ENCODE assay signal across 11 cellular contexts in genomic region chr19:38900816-38901215, GRCh38. TPM values are rescaled to one million over a fixed set of nuclear protein-coding genes. Genes with fewer than 3 reads are reported as not detected.
DNase-seq lines count a peak whose midpoint lies in the region; ATAC-seq, FAIRE-seq and TF ChIP-seq lines count a peak whose summit lies in the region.
"Had no signal": no experiment of that assay in that cellular context is flagged by ENCODE, and none has a peak within 500 bp of the region (broad histone marks: within the 10 kb centered on the region; RNA-seq: fewer than 3 reads in every experiment).

No MANE protein-coding gene starts in this region.

- H2AFZ ChIP-seq in PC-3 (ENCODE audit: low read length) = peak overlapping the region; percentile 73; the same call in 1 of the 2 replicates

- no peaks in the 10 kb centered on the region for H3K9me2 ChIP-seq in PC-3 (replicated peaks; ENCODE audit: low read length)

- POLR2A ChIA-PET in PC-3 (lab: Charles Lee; ENCODE audit: unreplicated experiment) = interaction anchor here (0.8 kb wide), 1 partner anchor 30 kb away, joined by 3 read pairs; the partner anchor contains the start of gene MRPS12

- H3K4me3 Mint-ChIP-seq in endothelial cell (ENCODE audit: unreplicated experiment) = peak overlapping the region; percentile 80

- H3K36me3 ChIP-seq in PC-3 (ENCODE audit: low read depth, low read length) (no peaks in the 10 kb centered on the region), pancreas (peaks cover 0 to 9% (median 5%) of the 10 kb centered on the region in 3 donors), mucosa of descending colon (ENCODE audit: low read depth) (peaks cover 5% of the 10 kb centered on the region)

- no peaks in the 10 kb centered on the region for H4K20me1 ChIP-seq in PC-3 (ENCODE audit: low read length)

- H3K9me3 Mint-ChIP-seq in endothelial cell (ENCODE audit: unreplicated experiment) = no peaks in the 10 kb centered on the region

- peaks cover 29% of the 10 kb centered on the region for H3K79me2 ChIP-seq in PC-3 (ENCODE audit: low read length)

- no peaks in the 10 kb centered on the region for H3K9me3 ChIP-seq in PC-3 (ENCODE audit: low read length)
- no peaks in the 10 kb centered on the region for H3K9me3 ChIP-seq in pancreas
- H3K9me3 ChIP-seq in mucosa of descending colon = no peaks in the 10 kb centered on the region

- CTCF ChIA-PET in PC-3 (lab: Charles Lee) = interaction anchor here (1.9 kb wide), 1 partner anchor 30 kb away, joined by 7 read pairs; the partner anchor contains the start of genes MRPS12 and SARS2

- H3K36me3 Mint-ChIP-seq in endothelial cell (ENCODE audit: low read depth, unreplicated experiment) = peaks cover 10% of the 10 kb centered on the region

- no peaks in the 10 kb centered on the region for H3K27me3 ChIP-seq in PC-3 (ENCODE audit: low read length)
- H3K27me3 ChIP-seq in pancreas = no peaks in the 10 kb centered on the region

- BruUV-seq in PC-3 (replicated peaks; lab: Mats Ljungman, UMichigan) = no TSS peak

- peaks cover 18% of the 10 kb centered on the region for H3K4me1 Mint-ChIP-seq in endothelial cell (ENCODE audit: unreplicated experiment)

- peak overlapping the region; percentile 98 for H3K4me2 ChIP-seq in PC-3 (ENCODE audit: low read length)

- FAIRE-seq in pancreas (lab: Jason Lieb, UNC) = no peak

- WGBS in pancreas, 2 donors = 11 to 27% methylated on average over 1 of the region's 1 CpG

- H3K27ac ChIP-seq in PC-3 (ENCODE audit: low read length) = no peak overlapping the region
- H3K27ac ChIP-seq in pancreas = peak overlapping the region in 1 of 4 donors; percentile 82

- DNase-seq in GM12864 (ENCODE audit: low read depth) (no peak), PC-3 (no peak), endothelial cell (ENCODE audit: low spot score) (no peak), pancreas (no peak), GM20000 (ENCODE audit: low spot score) (no peak), NCI-H2196 treated with DMSO at 0.1 percent for 48 hours (lab: John Stamatoyannopoulos, UW; ENCODE audit: unreplicated experiment) (no peak), mucosa of descending colon (no peak), 8988T (no peak)
- DNase-seq: cortex of kidney; NCI-H446 treated with DMSO at 0.1 percent for 48 hours; stimulated activated CD4-positive, alpha-beta T cell treated with anti-CD3 and anti-CD28 coated beads, Interleukin-4, amount 100 ng/mL, for 24 hours had no signal

- ATAC-seq in PC-3 (no peak), pancreas (no peak), mucosa of descending colon (no peak)

- H3K4me3 ChIP-seq in GM12864 (ENCODE audit: low read depth, low read length) (peak overlapping the region; percentile 70), PC-3 (ENCODE audit: low read length) (peak overlapping the region; percentile 78), pancreas (peak overlapping the region in 3 of 4 donors; percentile 66 to 96 (median 80)), mucosa of descending colon (no peak overlapping the region)

- H3F3A ChIP-seq in PC-3 (ENCODE audit: low read length, unreplicated experiment) = no peaks in the 10 kb centered on the region

- H3K9ac ChIP-seq in PC-3 (ENCODE audit: low read length) = peak overlapping the region; percentile 77

- H3K27ac Mint-ChIP-seq in endothelial cell (ENCODE audit: unreplicated experiment) = peak overlapping the region; percentile 97

- TF ChIP-seq CTCF in GM12864 (IDR thresholded peaks at IDR 0.05; ENCODE audit: low read depth, low read length, missing control alignments) (no peak), PC-3 (conservative IDR thresholded peaks at IDR 0.05; ENCODE audit: low read depth, low read length) (no peak), endothelial cell (IDR thresholded peaks at IDR 0.05; ENCODE audit: unreplicated experiment) (no peak), pancreas (IDR thresholded peaks at IDR 0.05) (no peak), GM20000 (IDR thresholded peaks at IDR 0.05; ENCODE audit: extremely low read depth, missing control alignments) (no peak), mucosa of descending colon (IDR thresholded peaks at IDR 0.05) (no peak)

- peaks cover 7% of the 10 kb centered on the region for H3K27me3 Mint-ChIP-seq in endothelial cell (ENCODE audit: unreplicated experiment)

- H3K4me1 ChIP-seq in PC-3 (ENCODE audit: insufficient read depth, low read length) (0 out of 2 replicates have a peak, but pooled peaks cover 3% of the 10 kb centered on the region), pancreas (peaks cover 0 to 19% (median 5%) of the 10 kb centered on the region in 3 donors), mucosa of descending colon (ENCODE audit: low read depth) (peaks cover 15% of the 10 kb centered on the region)

- intact Hi-C loops in PC-3 (cut with micrococcal nuclease) (no loop called here), pancreas (cut with DNase I) (no loop called here), mucosa of descending colon (cut with DNase I, micrococcal nuclease) (no loop called here)

RNA-seq across cellular contexts. Expression of gene NFKBIB, which starts 1.0 kb away (rescaled TPM):
- 43.7 and 44.9 TPM in 2 replicates for total RNA-seq in PC-3 (2014; rRNA removed)
- total RNA-seq in endothelial cell (ENCODE audit: unreplicated experiment) = 16.9 TPM
- total RNA-seq in pancreas = 10 to 100 TPM in 2 of 6 donors, 1 to 10 TPM in 4; 6.8 to 14.3 (median 9.3) TPM
- 10 to 100 TPM; 12.3 to 26.8 TPM for polyA plus RNA-seq in pancreas
- 10 to 100 TPM; 29.9 to 37.2 (median 30.9) TPM for total RNA-seq in mucosa of descending colon

RNA-seq across cellular contexts. Expression of gene SIRT2, which starts 1.4 kb away (rescaled TPM):
- total RNA-seq in PC-3 (2014; rRNA removed) = 37.9 and 55.2 TPM in 2 replicates
- total RNA-seq in endothelial cell (ENCODE audit: unreplicated experiment) = 45.9 TPM
- total RNA-seq in pancreas = 10 to 100 TPM; 16.2 to 27.0 (median 19.0) TPM
- polyA plus RNA-seq in pancreas = 10 to 100 TPM; 33.5 to 44.4 TPM
- total RNA-seq in mucosa of descending colon = 10 to 100 TPM; 32.3 to 67.2 (median 35.8) TPM

RNA-seq across cellular contexts. Expression of gene CCER2, which starts 11.2 kb away (rescaled TPM):
- total RNA-seq in PC-3 (2014; rRNA removed) = 0.26 TPM in 1 of 2 replicates, not detected in the other
- total RNA-seq in endothelial cell (ENCODE audit: unreplicated experiment) = 0.87 TPM
- under 1 TPM in 5 of 6 donors, not detected in 1; 0.17 to 0.22 (median 0.19) TPM for total RNA-seq in pancreas
- polyA plus RNA-seq in pancreas = 1 to 10 TPM; 1.2 to 3.3 TPM
- total RNA-seq in mucosa of descending colon = under 1 TPM; 0.41 to 0.55 (median 0.41) TPM

RNA-seq across cellular contexts. Expression of gene RINL, which starts 22.7 kb away (rescaled TPM):
- total RNA-seq in PC-3 (2014; rRNA removed) = 1.2 and 3.2 TPM in 2 replicates
- total RNA-seq in endothelial cell (ENCODE audit: unreplicated experiment) = 5.6 TPM
- 10 to 100 TPM in 4 of 6 donors, 1 to 10 TPM in 2; 6.5 to 16.9 (median 10.5) TPM for total RNA-seq in pancreas
- polyA plus RNA-seq in pancreas = 10 to 100 TPM; 17.6 to 26.2 TPM
- total RNA-seq in mucosa of descending colon = 1 to 10 TPM; 3.8 to 5.4 (median 5.2) TPM

RNA-seq across cellular contexts. Expression of gene SARS2, which starts 29.7 kb away (rescaled TPM):
- total RNA-seq in PC-3 (2014; rRNA removed) (26.7 and 28.3 TPM in 2 replicates), endothelial cell (ENCODE audit: unreplicated experiment) (36.7 TPM), pancreas (10 to 100 TPM in 5 of 6 donors, 1 to 10 TPM in 1; 8.8 to 21.8 (median 14.0) TPM), mucosa of descending colon (10 to 100 TPM; 20.4 to 32.4 (median 21.8) TPM)
- polyA plus RNA-seq in pancreas = 10 to 100 TPM; 73.2 to 80.6 TPM
